13 cellular contexts compared by ENCODE assay signal in the genomic region with DNA sequence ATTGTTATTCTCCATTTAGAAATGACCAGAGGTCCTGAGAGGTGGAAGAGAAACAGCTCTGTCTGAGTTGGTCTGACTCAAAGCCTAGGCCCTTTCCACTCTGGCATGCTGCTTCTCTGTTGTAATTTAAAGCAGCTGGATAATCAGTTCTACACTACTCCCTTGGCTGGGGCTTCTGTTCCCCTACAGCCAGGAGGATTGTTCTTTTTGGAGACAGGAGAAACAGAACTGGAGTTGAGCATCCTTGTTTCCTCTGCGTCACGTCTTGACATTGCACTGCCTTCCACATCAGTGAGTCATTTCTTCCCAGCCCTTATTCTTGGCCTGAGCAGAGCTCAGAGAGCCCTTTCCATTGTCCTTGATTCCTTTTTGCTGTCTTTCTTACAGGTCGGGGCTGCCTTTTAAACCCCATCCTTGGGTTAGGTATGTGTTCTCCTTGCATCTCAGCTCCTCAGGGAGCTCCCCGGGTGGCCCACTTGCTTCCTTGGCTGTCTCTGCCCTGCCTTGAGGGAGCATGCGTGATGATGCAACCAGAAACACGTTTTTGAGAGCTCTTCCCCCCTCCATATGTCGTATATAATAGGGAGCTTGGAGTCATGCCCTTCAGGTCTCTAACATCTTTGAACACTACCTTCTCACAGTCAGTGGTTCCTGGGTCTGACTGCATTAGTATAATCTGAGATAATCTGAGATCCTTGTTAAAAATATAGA. TPM values are rescaled to one million over a fixed set of nuclear protein-coding genes. Genes with fewer than 3 reads are reported as not detected.
DNase-seq lines count a peak whose midpoint lies in the region; ATAC-seq and TF ChIP-seq lines count a peak whose summit lies in the region.
"Had no signal": no experiment of that assay in that cellular context is flagged by ENCODE, and none has a peak within 500 bp of the region (broad histone marks: within the 10 kb centered on the region; RNA-seq: fewer than 3 reads in every experiment).

No MANE protein-coding gene starts in this region.

- peaks cover 0 to 82% (median 76%) of the 10 kb centered on the region in 9 donors for H3K36me3 ChIP-seq in heart left ventricle
- peaks cover 13 to 84% (median 52%) of the 10 kb centered on the region in 5 donors for H3K36me3 ChIP-seq in subcutaneous abdominal adipose tissue (ENCODE audit: control insufficient read depth in 5 of 5, insufficient read depth in 5 of 5, low read length in 5 of 5)
- H3K36me3 ChIP-seq in WERI-Rb-1 = no peaks in the 10 kb centered on the region

- no peak for TF ChIP-seq POLR2A in heart left ventricle (IDR thresholded peaks at IDR 0.05)

- H3K4me3 ChIP-seq in astrocyte of the spinal cord (ENCODE audit: low read depth, low read length) (no peak overlapping the region), heart left ventricle (no peak overlapping the region), subcutaneous abdominal adipose tissue (ENCODE audit: low read depth in 1 of 5, low read length in 5 of 5) (no peak overlapping the region), WERI-Rb-1 (ENCODE audit: low read depth, low read length) (no peak overlapping the region)
- H3K4me3 ChIP-seq: mucosa of descending colon had no signal

- TF ChIP-seq CTCF in astrocyte of the spinal cord (IDR thresholded peaks at IDR 0.05; ENCODE audit: low read depth, low read length) (no peak), heart left ventricle (IDR thresholded peaks at IDR 0.05) (no peak), WERI-Rb-1 (IDR thresholded peaks at IDR 0.05; ENCODE audit: low read depth, low read length) (no peak)

- H3K27me3 ChIP-seq in heart left ventricle (no peaks in the 10 kb centered on the region), subcutaneous abdominal adipose tissue (ENCODE audit: control insufficient read depth in 5 of 5, insufficient read depth in 4 of 5, low read length in 5 of 5) (no peaks in the 10 kb centered on the region), WERI-Rb-1 (ENCODE audit: insufficient read depth, low read depth, severe bottlenecking) (no peaks in the 10 kb centered on the region)

- in situ Hi-C loops in astrocyte of the spinal cord (cut with HindIII; ENCODE audit: low sequenced_read_pairs) = no loop called here

- peak; percentile 51 for DNase-seq in GM04504 (ENCODE audit: low read depth)
- DNase-seq in astrocyte of the spinal cord (ENCODE audit: low read depth, low spot score) = peak; percentile 16
- DNase-seq in heart left ventricle = peak in 4 of 5 donors; percentile 36 to 44 (median 37)
- no peak for DNase-seq in WERI-Rb-1
- DNase-seq in C1 segment of cervical spinal cord (lab: John Stamatoyannopoulos, UW) = no peak
- no peak for DNase-seq in epidermal melanocyte (ENCODE audit: insufficient read length, low spot score)
- DNase-seq: activated CD4-positive, alpha-beta T cell treated with anti-CD3 and anti-CD28 coated beads for 1 hour; DMS53; H9; mucosa of descending colon; NCI-H1436 had no signal

- no peak overlapping the region for H3K9ac ChIP-seq in subcutaneous abdominal adipose tissue (ENCODE audit: low read length in 5 of 5)

- 71 to 72% (median 72%) methylated on average over 7 of the region's 7 CpGs for WGBS in heart left ventricle, 4 donors

- H3K4me1 ChIP-seq in heart left ventricle (peaks cover 0 to 19% (median 9%) of the 10 kb centered on the region in 12 donors), subcutaneous abdominal adipose tissue (ENCODE audit: control insufficient read depth in 5 of 5, insufficient read depth in 5 of 5, low read length in 5 of 5) (peaks cover 0 to 30% (median 28%) of the 10 kb centered on the region in 5 donors)

- H3K9me3 ChIP-seq in heart left ventricle (no peaks in the 10 kb centered on the region), subcutaneous abdominal adipose tissue (ENCODE audit: control insufficient read depth in 5 of 5, low read length in 5 of 5) (no peaks in the 10 kb centered on the region), WERI-Rb-1 (ENCODE audit: severe bottlenecking) (no peaks in the 10 kb centered on the region)
- H3K9me3 ChIP-seq: mucosa of descending colon had no signal

- ATAC-seq in heart left ventricle (peak; percentile 66 to 94 (median 82)), HG02588 (IDR thresholded peaks at IDR 0.05; ENCODE audit: unreplicated experiment) (no peak)
- ATAC-seq: mucosa of descending colon had no signal

- intact Hi-C loops in heart left ventricle (cut with DNase I) = loop anchor here in 1 of 10 donors (5.0 kb wide), 1 partner anchor 60 kb away; no protein-coding TSS in a partner anchor

- H3K27ac ChIP-seq in heart left ventricle = peak overlapping the region in 11 of 12 donors; percentile 4 to 80 (median 61)
- H3K27ac ChIP-seq in subcutaneous abdominal adipose tissue (ENCODE audit: low read depth, low read length) = peak overlapping the region; percentile 38
- no peak overlapping the region for H3K27ac ChIP-seq in WERI-Rb-1

RNA-seq across cellular contexts. Expression of a gene that starts 35.7 kb away (rescaled TPM):
- 1 to 10 TPM in 5 of 9 donors, under 1 TPM in 4; 0.65 to 4.9 (median 1.1) TPM for total RNA-seq in heart left ventricle
- 1 to 10 TPM; 1.3 to 2.8 TPM for polyA plus RNA-seq in heart left ventricle

Comparison
In these comparisons a context has a peak if more than half of its experiments do, and no peak if none do; other contexts are left out.
1. DNase-seq: peak in GM04504 (single experiment), astrocyte of the spinal cord (single experiment) and heart left ventricle (4 of 5); none in WERI-Rb-1 (single experiment), C1 segment of cervical spinal cord (0 of 14) and epidermal melanocyte (single experiment).